In genomic region chr11:10443721-10444120, GRCh38 we compare ENCODE assay signal across 17 cellular contexts.
"Had no signal": no experiment of that assay in that cellular context is flagged by ENCODE, and none has a peak within 500 bp of the region (broad histone marks: within the 10 kb centered on the region; RNA-seq: fewer than 3 reads in every experiment).

No MANE protein-coding gene starts in this region.

- H3K36me3 ChIP-seq: esophagus squamous epithelium, pancreas had no signal

- H3K4me3 ChIP-seq: esophagus squamous epithelium, hepatocyte, lung, pancreas, smooth muscle cell had no signal

- H2AFZ ChIP-seq: hepatocyte had no signal

- H3K27ac ChIP-seq: esophagus squamous epithelium, hepatocyte, pancreas had no signal

- H3K4me1 ChIP-seq: esophagus squamous epithelium, pancreas had no signal

- H3K9me3 ChIP-seq: esophagus squamous epithelium, pancreas had no signal

- H3K4me2 ChIP-seq: hepatocyte, smooth muscle cell had no signal

- ATAC-seq: left colon, left ventricle myocardium superior, pancreas, right cardiac atrium had no signal

- H3K79me2 ChIP-seq: hepatocyte had no signal

- FAIRE-seq: pancreas had no signal

- DNase-seq: dermis blood vessel endothelial cell; esophagus squamous epithelium; foreskin fibroblast; head of caudate nucleus; left colon; left ventricle myocardium superior; mesenchymal stem cell; naive B cell; occipital lobe; pancreas; right cardiac atrium; stimulated activated CD4-positive, alpha-beta T cell treated with anti-CD3 and anti-CD28 coated beads, Interleukin-2, amount 100 ng/mL, for 48 hours; stimulated activated naive CD4-positive, alpha-beta T cell treated with Interleukin-2 at 50 U/mL for 16 hours; trophoblast cell had no signal

- H3K27me3 ChIP-seq: hepatocyte, pancreas had no signal
